In the genomic region with DNA sequence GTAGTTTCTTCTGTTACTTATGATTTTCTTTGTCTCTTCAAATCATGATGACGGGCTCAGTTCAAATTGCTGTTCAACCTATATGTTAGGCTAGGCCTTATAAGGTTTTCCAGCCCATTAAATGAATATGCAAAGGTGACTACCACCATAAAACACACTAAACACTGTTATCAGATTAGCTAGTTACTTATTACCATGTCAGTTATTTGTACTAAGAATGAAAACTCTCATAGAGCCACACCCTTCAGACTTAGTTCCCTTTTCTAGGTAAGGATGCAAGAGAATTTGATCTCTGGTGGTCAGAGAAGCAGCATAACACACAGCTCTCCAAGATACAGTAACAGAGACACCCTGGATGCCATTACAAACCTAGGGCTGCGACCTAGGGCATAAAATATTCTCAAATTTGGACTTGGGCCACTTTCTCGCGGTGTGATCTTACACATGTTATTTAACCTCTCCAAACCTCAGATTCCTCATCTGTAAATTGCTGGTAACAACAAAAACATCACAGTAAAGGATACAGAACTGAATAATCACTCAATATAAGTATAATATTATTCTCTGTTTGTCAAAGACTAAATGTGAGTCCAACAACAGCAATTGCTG, we compare ENCODE assay signal across 11 cellular contexts. TPM values are rescaled to one million over a fixed set of nuclear protein-coding genes. Genes with fewer than 3 reads are reported as not detected.
DNase-seq lines count a peak whose midpoint lies in the region; ATAC-seq, FAIRE-seq and TF ChIP-seq lines count a peak whose summit lies in the region.
"Had no signal": no experiment of that assay in that cellular context is flagged by ENCODE, and none has a peak within 500 bp of the region (broad histone marks: within the 10 kb centered on the region; RNA-seq: fewer than 3 reads in every experiment).

No MANE protein-coding gene starts in this region.

- ATAC-seq in GM21526 (IDR thresholded peaks at IDR 0.05; ENCODE audit: low FRiP score, unreplicated experiment) (peak; percentile 70), HG03378 (IDR thresholded peaks at IDR 0.05; ENCODE audit: unreplicated experiment) (peak; percentile 94)

- BruUV-seq in Calu3 (replicated peaks; lab: Mats Ljungman, UMichigan), result no TSS peak

- H3K36me3 Mint-ChIP-seq in Calu3 (ENCODE audit: insufficient read depth, unreplicated experiment), result peaks cover 19% of the 10 kb centered on the region

- H3K9me3 Mint-ChIP-seq in Calu3 (ENCODE audit: low read depth, unreplicated experiment), result no peaks in the 10 kb centered on the region
- H3K9me3 Mint-ChIP-seq: IgD-negative memory B cell had no signal

- no peaks in the 10 kb centered on the region for H3K27me3 Mint-ChIP-seq in Calu3 (ENCODE audit: unreplicated experiment)
- H3K27me3 Mint-ChIP-seq: IgD-negative memory B cell had no signal

- peak overlapping the region; percentile 63 for H3K27ac Mint-ChIP-seq in Calu3 (ENCODE audit: unreplicated experiment)

- peak overlapping the region; percentile 50 for H3K4me3 Mint-ChIP-seq in Calu3 (ENCODE audit: low read depth, unreplicated experiment)

- CTCF ChIA-PET in Calu3 (lab: Charles Lee), result interaction anchor here (1.0 to 1.4 kb wide), 2 partner anchors 10 to 271 kb away, joined by 3 to 5 read pairs; no protein-coding TSS in a partner anchor

- peak; percentile 38 for FAIRE-seq in colon (lab: Jason Lieb, UNC)
- FAIRE-seq: GM12891 had no signal

- peaks cover 49% of the 10 kb centered on the region for H3K4me1 Mint-ChIP-seq in Calu3 (ENCODE audit: low read depth, unreplicated experiment)

- DNase-seq in Calu3 (peak; percentile 44), AML-193 (lab: John Stamatoyannopoulos, UW) (no peak), SK-N-DZ (ENCODE audit: low spot score) (no peak), dedifferentiated amniotic fluid mesenchymal stem cell (ENCODE audit: extremely low spot score) (no peak)
- no peak for DNase-seq in stimulated activated CD8-positive, alpha-beta memory T cell treated with anti-CD3 and anti-CD28 coated beads, Interleukin-4, amount 100 ng/mL, for 48 hours
- DNase-seq: amniotic stem cell had no signal

- TF ChIP-seq CTCF in Calu3 (IDR thresholded peaks at IDR 0.05; ENCODE audit: unreplicated experiment), result no peak

- intact Hi-C loops in Calu3 (cut with micrococcal nuclease; ENCODE audit: unreplicated experiment), result loop anchor here (5.0 kb wide), 2 partner anchors 77 to 172 kb away; no protein-coding TSS in a partner anchor

RNA-seq across cellular contexts. Expression of gene ANKMY2, which starts 35.6 kb away (rescaled TPM):
- 29.9 and 32.5 TPM in 2 replicates for total RNA-seq in Calu3 (2022)
- 14.6 and 21.9 TPM in 2 replicates for polyA plus RNA-seq in SK-N-DZ (2014; cell fraction: cytosol; rRNA removed)
- polyA plus RNA-seq in SK-N-DZ (2014; cell fraction: nucleus; rRNA removed), result 15.3 and 17.0 TPM in 2 replicates

RNA-seq across cellular contexts. Expression of gene BZW2, which starts 36.0 kb away (rescaled TPM):
- total RNA-seq in Calu3 (2022), result 185 and 194 TPM in 2 replicates
- polyA plus RNA-seq in SK-N-DZ (2014; cell fraction: cytosol; rRNA removed), result 167 and 193 TPM in 2 replicates
- polyA plus RNA-seq in SK-N-DZ (2014; cell fraction: nucleus; rRNA removed), result 87.9 and 91.2 TPM in 2 replicates
